In genomic region chr17:49231563-49231894, GRCh38 we compare ENCODE assay signal across 12 cellular contexts. TPM values are rescaled to one million over a fixed set of nuclear protein-coding genes. Genes with fewer than 3 reads are reported as not detected.
A peak's percentile ranks its signal among the peaks of the same experiment; 100 is the strongest.
DNase-seq lines count a peak whose midpoint lies in the region; ATAC-seq, FAIRE-seq and TF ChIP-seq lines count a peak whose summit lies in the region.
"Had no signal": no experiment of that assay in that cellular context is flagged by ENCODE, and none has a peak within 500 bp of the region (broad histone marks: within the 10 kb centered on the region; RNA-seq: fewer than 3 reads in every experiment).

No MANE protein-coding gene starts in this region.

- peaks cover 2 to 39% of the 10 kb centered on the region in 2 experiments; a peak in 4 of 5 replicates for H3K27me3 ChIP-seq in HepG2 (ENCODE audit: control insufficient read depth in 1 of 2, insufficient read depth in 2 of 2, low read length in 2 of 2)
- no peaks in the 10 kb centered on the region for H3K27me3 ChIP-seq in right lobe of liver
- H3K27me3 ChIP-seq in iPS-20b (ENCODE audit: insufficient read depth, low read length), result peaks cover 51% of the 10 kb centered on the region
- H3K27me3 ChIP-seq in vagina, result no peaks in the 10 kb centered on the region
- peaks cover 8% of the 10 kb centered on the region for H3K27me3 ChIP-seq in colonic mucosa

- H3K4me1 Mint-ChIP-seq in WTC11, result peaks cover 28% of the 10 kb centered on the region

- H3K27ac Mint-ChIP-seq in WTC11, result no peak overlapping the region

- no peaks in the 10 kb centered on the region for H3K9me3 ChIP-seq in HepG2 (ENCODE audit: low read length)
- no peaks in the 10 kb centered on the region for H3K9me3 ChIP-seq in right lobe of liver
- no peaks in the 10 kb centered on the region for H3K9me3 ChIP-seq in iPS-20b (ENCODE audit: insufficient read depth, low read depth, low read length)
- H3K9me3 ChIP-seq in vagina, result no peaks in the 10 kb centered on the region
- no peaks in the 10 kb centered on the region for H3K9me3 ChIP-seq in colonic mucosa
- H3K9me3 ChIP-seq: body of pancreas had no signal

- H3K36me3 Mint-ChIP-seq in WTC11, result no peaks in the 10 kb centered on the region

- BruUV-seq in HepG2 (replicated peaks; lab: Mats Ljungman, UMichigan), result no TSS peak

- no peak for TF ChIP-seq RAD21 in HepG2 (CRISPR knock-in tag; IDR thresholded peaks at IDR 0.05)

- intact Hi-C loops in HepG2 (cut with micrococcal nuclease; ENCODE audit: unreplicated experiment) (no loop called here), right lobe of liver (cut with DNase I) (no loop called here), vagina (cut with DNase I) (no loop called here), colonic mucosa (cut with DNase I) (no loop called here)

- no peak for FAIRE-seq in HepG2 (lab: Jason Lieb, UNC)
- FAIRE-seq: GM12892 had no signal

- TF ChIP-seq POLR2A in HepG2 (IDR thresholded peaks at IDR 0.05; ENCODE audit: insufficient read depth in 1 of 2, low read depth in 2 of 2, low read length in 2 of 2), result no peak
- TF ChIP-seq POLR2A in right lobe of liver (IDR thresholded peaks at IDR 0.05), result no peak
- TF ChIP-seq POLR2A in vagina (IDR thresholded peaks at IDR 0.05), result no peak

- no peaks in the 10 kb centered on the region for H3K36me3 ChIP-seq in HepG2 (replicated peaks in 1 of 2; ENCODE audit: control insufficient read depth in 1 of 2, insufficient read depth in 2 of 2, low read length in 2 of 2)
- no peaks in the 10 kb centered on the region for H3K36me3 ChIP-seq in right lobe of liver
- no peaks in the 10 kb centered on the region for H3K36me3 ChIP-seq in iPS-20b (ENCODE audit: insufficient read depth, low read depth, low read length)
- H3K36me3 ChIP-seq in vagina, result no peaks in the 10 kb centered on the region
- H3K36me3 ChIP-seq in colonic mucosa, result no peaks in the 10 kb centered on the region

- no peaks in the 10 kb centered on the region for H3K79me2 ChIP-seq in HepG2 (ENCODE audit: insufficient read depth, low read length)

- no peaks in the 10 kb centered on the region for H4K20me1 ChIP-seq in HepG2 (ENCODE audit: insufficient read depth, low read length)

- DNase-seq in HepG2 (ENCODE audit: low spot score) (no peak), right lobe of liver (no peak), WTC11 (ENCODE audit: low spot score) (no peak), vagina (ENCODE audit: extremely low spot score in 2 of 2) (no peak), NCI-H2227 treated with DMSO at 0.1 percent for 48 hours (lab: John Stamatoyannopoulos, UW) (no peak), substantia nigra (lab: John Stamatoyannopoulos, UW) (no peak), colonic mucosa (no peak)
- DNase-seq: body of pancreas, left colon, SHP77 treated with DMSO at 0.1 percent for 48 hours had no signal

- peak overlapping the region; percentile 85 for H3K4me3 Mint-ChIP-seq in WTC11

- H3K4me3 ChIP-seq in HepG2 (replicated peaks in 1 of 3; ENCODE audit: insufficient read depth in 1 of 3, low read depth in 2 of 3, low read length in 3 of 3) (peak overlapping the region in 2 of 3 experiments; percentile 70 to 74; a peak in 1 of 6 replicates), right lobe of liver (no peak overlapping the region), iPS-20b (ENCODE audit: low read length) (peak overlapping the region; percentile 85), vagina (peak overlapping the region; percentile 54 to 57), colonic mucosa (no peak overlapping the region)

- H3K9ac ChIP-seq in HepG2 (ENCODE audit: insufficient read depth, low read depth, low read length), result no peak overlapping the region
- no peak overlapping the region for H3K9ac ChIP-seq in iPS-20b (ENCODE audit: low read depth, low read length)
- no peak overlapping the region for H3K9ac ChIP-seq in colonic mucosa (ENCODE audit: low read depth in 2 of 2, low read length in 2 of 2)

- ATAC-seq in HepG2 (no peak), right lobe of liver (no peak), WTC11 (no peak)

- H3K27me3 Mint-ChIP-seq in WTC11 (ENCODE audit: low read depth), result peaks cover 64% of the 10 kb centered on the region

- in situ Hi-C loops in HepG2 (cut with HindIII; ENCODE audit: extremely low pct_ligation_motif_present, low pct_unique_long_range_greater_than_20kb), result no loop called here

- no peak for TF ChIP-seq CTCF in HepG2 (CRISPR knock-in tag; IDR thresholded peaks at IDR 0.05)
- no peak for TF ChIP-seq CTCF in right lobe of liver (IDR thresholded peaks at IDR 0.05)
- no peak for TF ChIP-seq CTCF in WTC11 (IDR thresholded peaks at IDR 0.05)
- no peak for TF ChIP-seq CTCF in vagina (IDR thresholded peaks at IDR 0.05)
- no peak for TF ChIP-seq CTCF in colonic mucosa (IDR thresholded peaks at IDR 0.05)

- TF ChIP-seq EP300 in HepG2 (IDR thresholded peaks at IDR 0.05; ENCODE audit: low read depth in 2 of 2, low read length in 2 of 2) (no peak), HepG2 (CRISPR knock-in tag; IDR thresholded peaks at IDR 0.05; ENCODE audit: borderline replicate concordance) (no peak)

- 45% methylated on average over 7 of the region's 7 CpGs for WGBS in HepG2 (ENCODE audit: low lambda C conversion rate)
- WGBS in right lobe of liver (ENCODE audit: insufficient coverage, low coverage, low lambda C conversion rate, missing lambda C conversion rate), result 50% methylated on average over 5 of the region's 7 CpGs

- POLR2A ChIA-PET in HepG2 (lab: Yijun Ruan, JAX) (no interaction called here), WTC11 (lab: Charles Lee) (no interaction called here)

- CTCF ChIA-PET in HepG2 (lab: Yijun Ruan, JAX; ENCODE audit: low intra/inter-chr PET ratio, low total read pairs) (no interaction called here), WTC11 (lab: Charles Lee) (interaction anchor here (0.6 to 1.1 kb wide), 4 partner anchors 22 to 357 kb away, joined by 3 to 6 read pairs (median 4); no protein-coding TSS in a partner anchor)

- no peak overlapping the region for H2AFZ ChIP-seq in HepG2 (ENCODE audit: low read length)

- H3K4me2 ChIP-seq in HepG2 (ENCODE audit: low read depth, low read length), result peak overlapping the region; percentile 84

- H3K9me3 Mint-ChIP-seq in WTC11, result no peaks in the 10 kb centered on the region

- H3K27ac ChIP-seq in HepG2 (ENCODE audit: extremely low read length, insufficient read depth, low read length) (no peak overlapping the region), right lobe of liver (no peak overlapping the region), iPS-20b (ENCODE audit: low read length) (no peak overlapping the region), vagina (no peak overlapping the region), substantia nigra (ENCODE audit: low read depth, low read length, poor library complexity, severe bottlenecking) (no peak overlapping the region), colonic mucosa (no peak overlapping the region)
- H3K27ac ChIP-seq: body of pancreas had no signal

- peaks cover 32% of the 10 kb centered on the region for H3K4me1 ChIP-seq in HepG2 (ENCODE audit: insufficient read depth, low read length)
- H3K4me1 ChIP-seq in right lobe of liver, result peaks cover 0 to 11% (median 0%) of the 10 kb centered on the region in 4 donors
- H3K4me1 ChIP-seq in iPS-20b (ENCODE audit: insufficient read depth, low read length), result no peaks in the 10 kb centered on the region
- peaks cover 17% of the 10 kb centered on the region for H3K4me1 ChIP-seq in vagina
- peaks cover 5% of the 10 kb centered on the region for H3K4me1 ChIP-seq in colonic mucosa

RNA-seq across cellular contexts. Expression of gene PHOSPHO1, which starts 0.9 kb away (rescaled TPM):
- not detected in 2 replicates for total RNA-seq in HepG2 (2016; rRNA removed; fragmentation: Illumina TruSeq; extraction: Trizol)
- total RNA-seq in HepG2 (2016; cell fraction: cytosol; rRNA removed; fragmentation: Illumina TruSeq; extraction: Trizol; ENCODE audit: low read depth), result not detected in 2 replicates
- total RNA-seq in HepG2 (2016; cell fraction: insoluble cytoplasmic fraction; rRNA removed; fragmentation: Illumina TruSeq; extraction: Trizol), result not detected in 2 replicates
- total RNA-seq in HepG2 (2016; cell fraction: membrane; rRNA removed; fragmentation: Illumina TruSeq; extraction: Trizol), result not detected in 2 replicates
- total RNA-seq in HepG2 (2016; cell fraction: nucleus; rRNA removed; fragmentation: Illumina TruSeq; extraction: Trizol), result not detected in 2 replicates
- polyA plus RNA-seq in HepG2 (2011; rRNA removed), result not detected in 2 replicates
- not detected in 2 replicates for polyA plus RNA-seq in HepG2 (2011; cell fraction: cytosol; rRNA removed)
- polyA plus RNA-seq in HepG2 (2011; cell fraction: nucleus; rRNA removed), result not detected in 2 replicates
- polyA plus RNA-seq in HepG2 (2012), result not detected in 2 replicates
- polyA plus RNA-seq in HepG2 (2016; cell fraction: cytosol; fragmentation: Illumina TruSeq; extraction: Trizol; ENCODE audit: low read depth), result not detected in 2 replicates
- not detected in 2 replicates for polyA plus RNA-seq in HepG2 (2016; cell fraction: insoluble cytoplasmic fraction; fragmentation: Illumina TruSeq; extraction: Trizol; ENCODE audit: low read depth)
- polyA plus RNA-seq in HepG2 (2016; cell fraction: membrane; fragmentation: Illumina TruSeq; extraction: Trizol; ENCODE audit: low read depth), result 0.16 TPM in 1 of 2 replicates, not detected in the other
- polyA plus RNA-seq in HepG2 (2016; cell fraction: nucleus; fragmentation: Illumina TruSeq; extraction: Trizol; ENCODE audit: insufficient read depth, low read depth), result not detected in 2 replicates
- 0.72 TPM in 1 of 2 replicates, not detected in the other for polyA minus RNA-seq in HepG2 (2011; rRNA and poly(A)+ RNA removed; ENCODE audit: low replicate concordance)
- polyA minus RNA-seq in HepG2 (2011; cell fraction: cytosol; rRNA and poly(A)+ RNA removed), result not detected in 2 replicates
- polyA minus RNA-seq in HepG2 (2011; cell fraction: nucleus; rRNA and poly(A)+ RNA removed), result not detected in 2 replicates
- under 1 TPM in 4 of 6 experiments, not detected in 2; 0.16 to 0.71 (median 0.41) TPM for total RNA-seq in right lobe of liver
- 0.81 to 1.1 TPM (median 0.85 TPM) in 3 replicates for total RNA-seq in WTC11 (2021)
- not detected for total RNA-seq in vagina
- not detected for total RNA-seq in colonic mucosa
- total RNA-seq: left colon had no signal

RNA-seq across cellular contexts. Expression of gene ABI3, which starts 21.0 kb away (rescaled TPM):
- total RNA-seq in HepG2 (2016; rRNA removed; fragmentation: Illumina TruSeq; extraction: Trizol), result not detected in 2 replicates
- not detected in 2 replicates for total RNA-seq in HepG2 (2016; cell fraction: cytosol; rRNA removed; fragmentation: Illumina TruSeq; extraction: Trizol; ENCODE audit: low read depth)
- total RNA-seq in HepG2 (2016; cell fraction: insoluble cytoplasmic fraction; rRNA removed; fragmentation: Illumina TruSeq; extraction: Trizol), result not detected in 2 replicates
- total RNA-seq in HepG2 (2016; cell fraction: membrane; rRNA removed; fragmentation: Illumina TruSeq; extraction: Trizol), result not detected in 2 replicates
- total RNA-seq in HepG2 (2016; cell fraction: nucleus; rRNA removed; fragmentation: Illumina TruSeq; extraction: Trizol), result not detected in 2 replicates
- not detected in 2 replicates for polyA plus RNA-seq in HepG2 (2011; rRNA removed)
- 0.04 TPM in 1 of 2 replicates, not detected in the other for polyA plus RNA-seq in HepG2 (2011; cell fraction: cytosol; rRNA removed)
- not detected in 2 replicates for polyA plus RNA-seq in HepG2 (2011; cell fraction: nucleus; rRNA removed)
- polyA plus RNA-seq in HepG2 (2012), result not detected in 2 replicates
- polyA plus RNA-seq in HepG2 (2016; cell fraction: cytosol; fragmentation: Illumina TruSeq; extraction: Trizol; ENCODE audit: low read depth), result not detected in 2 replicates
- not detected in 2 replicates for polyA plus RNA-seq in HepG2 (2016; cell fraction: insoluble cytoplasmic fraction; fragmentation: Illumina TruSeq; extraction: Trizol; ENCODE audit: low read depth)
- polyA plus RNA-seq in HepG2 (2016; cell fraction: membrane; fragmentation: Illumina TruSeq; extraction: Trizol; ENCODE audit: low read depth), result not detected in 2 replicates
- not detected in 2 replicates for polyA plus RNA-seq in HepG2 (2016; cell fraction: nucleus; fragmentation: Illumina TruSeq; extraction: Trizol; ENCODE audit: insufficient read depth, low read depth)
- polyA minus RNA-seq in HepG2 (2011; rRNA and poly(A)+ RNA removed; ENCODE audit: low replicate concordance), result not detected in 2 replicates
- not detected in 2 replicates for polyA minus RNA-seq in HepG2 (2011; cell fraction: cytosol; rRNA and poly(A)+ RNA removed)
- not detected in 2 replicates for polyA minus RNA-seq in HepG2 (2011; cell fraction: nucleus; rRNA and poly(A)+ RNA removed)
- 1 to 10 TPM; 3.0 to 9.7 (median 3.8) TPM for total RNA-seq in right lobe of liver
- total RNA-seq in WTC11 (2021), result 1.2 to 1.6 TPM (median 1.5 TPM) in 3 replicates
- 11.0 TPM for total RNA-seq in vagina
- total RNA-seq in colonic mucosa, result 1 to 10 TPM; 2.5 to 3.3 TPM

RNA-seq across cellular contexts. Expression of gene GNGT2, which starts 21.2 kb away (rescaled TPM):
- total RNA-seq in HepG2 (2016; rRNA removed; fragmentation: Illumina TruSeq; extraction: Trizol) (not detected in 2 replicates), right lobe of liver (1 to 10 TPM in 4 of 6 experiments, under 1 TPM in 2; 0.61 to 1.6 (median 1.2) TPM), WTC11 (2021) (0.34 to 0.70 TPM (median 0.50 TPM) in 3 replicates), vagina (6.6 TPM), colonic mucosa (under 1 TPM; 0.56 to 0.94 TPM)
- not detected in 2 replicates for total RNA-seq in HepG2 (2016; cell fraction: cytosol; rRNA removed; fragmentation: Illumina TruSeq; extraction: Trizol; ENCODE audit: low read depth)
- not detected in 2 replicates for total RNA-seq in HepG2 (2016; cell fraction: insoluble cytoplasmic fraction; rRNA removed; fragmentation: Illumina TruSeq; extraction: Trizol)
- total RNA-seq in HepG2 (2016; cell fraction: membrane; rRNA removed; fragmentation: Illumina TruSeq; extraction: Trizol), result not detected in 2 replicates
- not detected in 2 replicates for total RNA-seq in HepG2 (2016; cell fraction: nucleus; rRNA removed; fragmentation: Illumina TruSeq; extraction: Trizol)
- not detected in 2 replicates for polyA plus RNA-seq in HepG2 (2011; rRNA removed)
- not detected in 2 replicates for polyA plus RNA-seq in HepG2 (2011; cell fraction: cytosol; rRNA removed)
- not detected in 2 replicates for polyA plus RNA-seq in HepG2 (2011; cell fraction: nucleus; rRNA removed)
- polyA plus RNA-seq in HepG2 (2012), result not detected in 2 replicates
- polyA plus RNA-seq in HepG2 (2016; cell fraction: cytosol; fragmentation: Illumina TruSeq; extraction: Trizol; ENCODE audit: low read depth), result not detected in 2 replicates
- not detected in 2 replicates for polyA plus RNA-seq in HepG2 (2016; cell fraction: insoluble cytoplasmic fraction; fragmentation: Illumina TruSeq; extraction: Trizol; ENCODE audit: low read depth)
- not detected in 2 replicates for polyA plus RNA-seq in HepG2 (2016; cell fraction: membrane; fragmentation: Illumina TruSeq; extraction: Trizol; ENCODE audit: low read depth)
- polyA plus RNA-seq in HepG2 (2016; cell fraction: nucleus; fragmentation: Illumina TruSeq; extraction: Trizol; ENCODE audit: insufficient read depth, low read depth), result not detected in 2 replicates
- polyA minus RNA-seq in HepG2 (2011; rRNA and poly(A)+ RNA removed; ENCODE audit: low replicate concordance), result not detected in 2 replicates
- not detected in 2 replicates for polyA minus RNA-seq in HepG2 (2011; cell fraction: cytosol; rRNA and poly(A)+ RNA removed)
- polyA minus RNA-seq in HepG2 (2011; cell fraction: nucleus; rRNA and poly(A)+ RNA removed), result not detected in 2 replicates

Comparison
In these comparisons a context has a peak if more than half of its experiments do, and no peak if none do; other contexts are left out.
1. H3K4me3 ChIP-seq: peak in HepG2 (2 of 3), iPS-20b (single experiment) and vagina (2 of 2); none in right lobe of liver (0 of 3) and colonic mucosa (single experiment).
2. Of the 50 proteins assayed by ChIP-seq in both HepG2 and WTC11: peak only in HepG2: none; only in WTC11: none; in both: ZNF121; in neither: 49.